Comparison of ENCODE assay signal across 1 cellular context in genomic region chr10:110871236-110872084, GRCh38.
TF ChIP-seq lines count a peak whose summit lies in the region.

TSS of gene PDCD4 (plus strand) at chr10:110871928. CDS start at chr10:110876028, 4,100 bp downstream.

TF ChIP-seq in HEK293, 187 proteins besides CTCF, POLR2A, EP300 and RAD21 (continued from another document):
- no peak for TF ChIP-seq ZBTB49 (tag by site-specific recombination; IDR thresholded peaks at IDR 0.05; ENCODE audit: low read depth)
- TF ChIP-seq KLF10 (tag by site-specific recombination; IDR thresholded peaks at IDR 0.05) = peak; percentile 62; the same call in 1 of the 2 replicates
- no peak for TF ChIP-seq ZNF391 (tag by site-specific recombination; IDR thresholded peaks at IDR 0.05; ENCODE audit: borderline replicate concordance, low read depth)
- TF ChIP-seq BCL6B (tag by site-specific recombination; IDR thresholded peaks at IDR 0.05) = no peak
- 0 out of 2 replicates have a peak, but pooled peaks have one; percentile 40 for TF ChIP-seq ZBTB7A (tag by site-specific recombination; IDR thresholded peaks at IDR 0.05; ENCODE audit: low read depth)
- TF ChIP-seq ZNF140 (tag by site-specific recombination; IDR thresholded peaks at IDR 0.05) = no peak
- no peak for TF ChIP-seq ZNF473 (tag by site-specific recombination; IDR thresholded peaks at IDR 0.05)
- no peak for TF ChIP-seq ZNF529 (tag by site-specific recombination; IDR thresholded peaks at IDR 0.05; ENCODE audit: insufficient replicate concordance)
- TF ChIP-seq ZBTB8A (tag by site-specific recombination; IDR thresholded peaks at IDR 0.05) = no peak
- TF ChIP-seq KLF17 (tag by site-specific recombination; IDR thresholded peaks at IDR 0.05) = no peak; the same call in 1 of the 2 replicates
- TF ChIP-seq ZNF366 (tag by site-specific recombination; conservative IDR thresholded peaks at IDR 0.05) = peak; percentile 100
- TF ChIP-seq ZNF629 (tag by site-specific recombination; IDR thresholded peaks at IDR 0.05) = 0 out of 2 replicates have a peak, but pooled peaks have one; percentile 46
- TF ChIP-seq ZNF24 (tag by site-specific recombination; IDR thresholded peaks at IDR 0.05) = no peak
- TF ChIP-seq ZNF777 (tag by site-specific recombination; IDR thresholded peaks at IDR 0.05; ENCODE audit: borderline replicate concordance) = no peak
- no peak for TF ChIP-seq ZNF302 (tag by site-specific recombination; IDR thresholded peaks at IDR 0.05; ENCODE audit: low read depth)
